Comparison of ENCODE assay signal across 16 cellular contexts in genomic region chr2:101655941-101656422, GRCh38. TPM values are rescaled to one million over a fixed set of nuclear protein-coding genes. Genes with fewer than 3 reads are reported as not detected.
A peak's percentile ranks its signal among the peaks of the same experiment; 100 is the strongest.
DNase-seq lines count a peak whose midpoint lies in the region; ATAC-seq, FAIRE-seq and TF ChIP-seq lines count a peak whose summit lies in the region.
"Had no signal": no experiment of that assay in that cellular context is flagged by ENCODE, and none has a peak within 500 bp of the region (broad histone marks: within the 10 kb centered on the region; RNA-seq: fewer than 3 reads in every experiment).

No MANE protein-coding gene starts in this region.

- intact Hi-C loops in colonic mucosa (cut with DNase I) = no loop called here

- H3K9me3 ChIP-seq in DND-41 (ENCODE audit: insufficient read depth, low read length, severe bottlenecking) (no peaks in the 10 kb centered on the region), stomach smooth muscle (ENCODE audit: control insufficient read depth in 2 of 2, low read length in 2 of 2) (no peaks in the 10 kb centered on the region), colonic mucosa (no peaks in the 10 kb centered on the region)
- H3K9me3 ChIP-seq: psoas muscle had no signal

- no peak for TF ChIP-seq CTCF in DND-41 (IDR thresholded peaks at IDR 0.05; ENCODE audit: borderline replicate concordance, extremely low read depth, low read length, poor library complexity, severe bottlenecking)
- no peak for TF ChIP-seq CTCF in fibroblast of the aortic adventitia (IDR thresholded peaks at IDR 0.05; ENCODE audit: insufficient read depth, low read length)
- no peak for TF ChIP-seq CTCF in colonic mucosa (IDR thresholded peaks at IDR 0.05)

- no peaks in the 10 kb centered on the region for H4K20me1 ChIP-seq in DND-41 (ENCODE audit: insufficient read depth, low read length)

- DNase-seq in DND-41 = no peak
- DNase-seq in NCI-H226 = peak; percentile 46
- peak; percentile 86 for DNase-seq in fibroblast of the aortic adventitia (ENCODE audit: low read depth)
- no peak for DNase-seq in SHP77 treated with DMSO at 0.1 percent for 48 hours (lab: John Stamatoyannopoulos, UW)
- DNase-seq in urothelium cell line (ENCODE audit: low spot score) = no peak
- DNase-seq in colonic mucosa = no peak
- DNase-seq: activated gamma-delta T cell; CD8-positive, alpha-beta T cell; head of caudate nucleus; Kasumi-1; OCI-M1; psoas muscle; stimulated activated CD4-positive, alpha-beta T cell treated with anti-CD3 and anti-CD28 coated beads, Interleukin-1b, Interleukin-23, amount 100 ng/mL, for 48 hours had no signal

- no peak overlapping the region for H3K4me2 ChIP-seq in DND-41 (ENCODE audit: insufficient read depth, low read length)

- FAIRE-seq in urothelium cell line (lab: Jason Lieb, UNC) = no peak
- FAIRE-seq: TTC549 had no signal

- H3K36me3 ChIP-seq in DND-41 (ENCODE audit: insufficient read depth, low read length) (no peaks in the 10 kb centered on the region), stomach smooth muscle (ENCODE audit: control insufficient read depth in 2 of 2, insufficient read depth in 2 of 2, low read length in 2 of 2) (no peaks in the 10 kb centered on the region), colonic mucosa (no peaks in the 10 kb centered on the region)

- ATAC-seq in DND-41 (ENCODE audit: insufficient read depth, low read depth) = no peak
- ATAC-seq: CD8-positive, alpha-beta T cell had no signal

- H3K9ac ChIP-seq in DND-41 (ENCODE audit: low read depth, low read length) (no peak overlapping the region), stomach smooth muscle (ENCODE audit: low read length in 2 of 2) (no peak overlapping the region), colonic mucosa (ENCODE audit: low read depth in 2 of 2, low read length in 2 of 2) (no peak overlapping the region)

- H3K4me3 ChIP-seq in DND-41 (ENCODE audit: low read depth in 1 of 2, low read length in 2 of 2) = no peak overlapping the region
- no peak overlapping the region for H3K4me3 ChIP-seq in fibroblast of the aortic adventitia (ENCODE audit: low read depth, low read length)
- H3K4me3 ChIP-seq in stomach smooth muscle (ENCODE audit: low read length in 2 of 2) = no peak overlapping the region
- H3K4me3 ChIP-seq in colonic mucosa = no peak overlapping the region
- H3K4me3 ChIP-seq: psoas muscle had no signal

- H3K27ac ChIP-seq in DND-41 (ENCODE audit: low read length) = no peak overlapping the region
- H3K27ac ChIP-seq in stomach smooth muscle (ENCODE audit: low read length) = peak overlapping the region; percentile 42
- H3K27ac ChIP-seq in colonic mucosa = no peak overlapping the region
- H3K27ac ChIP-seq: HL-60, psoas muscle had no signal

- H3K27me3 ChIP-seq in DND-41 (ENCODE audit: insufficient read depth, low read length, poor library complexity) = no peaks in the 10 kb centered on the region
- no peaks in the 10 kb centered on the region for H3K27me3 ChIP-seq in stomach smooth muscle (ENCODE audit: control insufficient read depth in 1 of 2, insufficient read depth in 2 of 2, low read length in 2 of 2)
- no peaks in the 10 kb centered on the region for H3K27me3 ChIP-seq in colonic mucosa

- H2AFZ ChIP-seq in DND-41 (ENCODE audit: low read depth, low read length) = peak overlapping the region; percentile 23; the same call in 1 of the 2 replicates

- H3K4me1 ChIP-seq in DND-41 (ENCODE audit: insufficient read depth, low read length) = peaks cover 15% of the 10 kb centered on the region
- H3K4me1 ChIP-seq in stomach smooth muscle (ENCODE audit: control insufficient read depth, insufficient read depth, low read length) = peaks cover 4% of the 10 kb centered on the region
- H3K4me1 ChIP-seq in colonic mucosa = no peaks in the 10 kb centered on the region
- H3K4me1 ChIP-seq: psoas muscle had no signal

- H3K79me2 ChIP-seq in DND-41 (ENCODE audit: insufficient read depth, low read length) = no peaks in the 10 kb centered on the region

RNA-seq across cellular contexts. Expression of gene MAP4K4, which starts 41.5 kb away (rescaled TPM):
- total RNA-seq in fibroblast of the aortic adventitia (ENCODE audit: low replicate concordance) (193 and 208 TPM in 2 replicates), colonic mucosa (10 to 100 TPM; 26.8 to 30.7 TPM)

Comparison
In these comparisons a context has a peak if more than half of its experiments do, and no peak if none do; other contexts are left out.
1. DNase-seq: peak in NCI-H226 (single experiment) and fibroblast of the aortic adventitia (single experiment); none in DND-41 (single experiment), SHP77 treated with DMSO at 0.1 percent for 48 hours (single experiment), urothelium cell line (single experiment) and colonic mucosa (single experiment).